Comparison of ENCODE assay signal across 8 cellular contexts in the genomic region with DNA sequence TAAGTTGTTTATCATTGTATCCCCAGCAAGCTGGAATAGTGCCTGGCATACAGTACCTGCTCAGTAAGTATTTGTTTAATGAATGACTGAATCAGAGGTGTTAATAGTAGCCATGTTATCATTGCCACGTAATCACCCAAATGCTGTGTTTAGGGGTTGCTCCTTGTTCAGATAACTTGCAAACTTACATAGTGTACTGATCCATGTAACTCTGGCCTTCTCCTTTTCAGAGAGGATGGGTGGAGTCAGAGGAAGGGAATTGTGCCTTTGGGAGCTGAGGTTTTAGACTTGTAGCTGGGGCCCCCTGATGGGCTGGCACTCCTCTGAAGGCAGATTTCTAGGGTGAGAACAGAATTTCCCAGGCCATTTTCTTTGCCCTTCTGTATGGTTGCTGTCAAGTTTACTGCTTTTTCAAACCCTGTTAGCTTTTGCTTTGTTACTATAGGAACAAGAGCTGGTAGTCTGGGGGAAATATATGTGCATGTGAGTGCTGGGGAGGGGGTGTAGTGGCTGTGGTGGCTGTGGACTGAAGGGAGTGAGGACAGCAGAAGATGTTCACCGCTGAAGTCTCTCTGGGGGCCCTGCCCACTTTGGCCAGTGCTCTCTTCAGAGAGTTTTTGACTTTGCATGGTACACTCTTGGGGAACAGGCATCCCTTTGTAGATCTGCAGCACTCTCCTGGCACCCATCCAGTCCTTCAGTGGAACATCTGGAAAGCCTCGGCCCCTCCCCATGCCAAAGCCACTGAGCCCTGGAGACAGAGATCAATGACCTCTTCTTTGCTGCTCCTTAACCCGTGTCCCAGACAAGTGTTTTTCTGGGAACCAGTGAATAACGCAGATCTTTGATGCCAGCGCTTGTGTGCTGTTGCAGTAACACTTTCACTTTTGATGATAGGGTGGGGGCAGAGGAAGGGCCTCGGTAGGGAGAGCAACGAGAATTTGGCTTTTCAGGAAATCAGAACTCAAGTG.
DNase-seq lines count a peak whose midpoint lies in the region; ATAC-seq and TF ChIP-seq lines count a peak whose summit lies in the region.

No MANE protein-coding gene starts in this region.

- peak; percentile 45 for DNase-seq in activated CD4-positive, alpha-beta T cell treated with anti-CD3 and anti-CD28 coated beads for 36 hours
- no peak for DNase-seq in activated CD4-positive, alpha-beta T cell treated with anti-CD3 and anti-CD28 coated beads for 1 hour
- peak in 9 of 10 donors; percentile 45 to 82 (median 70) for DNase-seq in dorsolateral prefrontal cortex
- DNase-seq in mucosa of descending colon, result peak in 1 of 3 donors; percentile 39
- no peak for DNase-seq in upper lobe of right lung
- DNase-seq in HPDE6-E6E7 (ENCODE audit: extremely low spot score), result no peak
- DNase-seq in cerebellar nuclear complex (lab: John Stamatoyannopoulos, UW), result no peak

- peak overlapping the region; percentile 77 for H3K27ac Mint-ChIP-seq in activated CD4-positive, alpha-beta T cell treated with anti-CD3 and anti-CD28 coated beads for 36 hours

- H3K4me3 Mint-ChIP-seq in activated CD4-positive, alpha-beta T cell treated with anti-CD3 and anti-CD28 coated beads for 36 hours, result peak overlapping the region; percentile 57

- H3K4me1 ChIP-seq in mucosa of descending colon (ENCODE audit: low read depth), result no peaks in the 10 kb centered on the region
- H3K4me1 ChIP-seq in upper lobe of right lung, result peaks cover 22% of the 10 kb centered on the region

- H3K27ac ChIP-seq in dorsolateral prefrontal cortex, result peak overlapping the region in 41 of 59 donors; percentile 0 to 78 (median 41)
- peak overlapping the region; percentile 60 for H3K27ac ChIP-seq in upper lobe of right lung

- H3K27me3 Mint-ChIP-seq in activated CD4-positive, alpha-beta T cell treated with anti-CD3 and anti-CD28 coated beads for 36 hours, result no peaks in the 10 kb centered on the region

- H3K9me3 Mint-ChIP-seq in activated CD4-positive, alpha-beta T cell treated with anti-CD3 and anti-CD28 coated beads for 36 hours (ENCODE audit: low read depth), result no peaks in the 10 kb centered on the region

- H3K36me3 ChIP-seq in mucosa of descending colon (ENCODE audit: low read depth), result no peaks in the 10 kb centered on the region
- no peaks in the 10 kb centered on the region for H3K36me3 ChIP-seq in upper lobe of right lung

- CTCF ChIA-PET in activated CD4-positive, alpha-beta T cell treated with anti-CD3 and anti-CD28 coated beads for 36 hours (lab: Charles Lee), result interaction anchor here (1.1 kb wide), 1 partner anchor 10 kb away, joined by 5 read pairs; no protein-coding TSS in a partner anchor

- intact Hi-C loops in activated CD4-positive, alpha-beta T cell treated with anti-CD3 and anti-CD28 coated beads for 36 hours (cut with DNase I, micrococcal nuclease), result no loop called here
- intact Hi-C loops in dorsolateral prefrontal cortex (cut with DNase I), result loop anchor here in 1 of 2 donors (5.0 kb wide), 1 partner anchor 208 kb away; a partner anchor contains a TSS
- intact Hi-C loops in mucosa of descending colon (cut with DNase I, micrococcal nuclease), result no loop called here
- intact Hi-C loops in upper lobe of right lung (cut with DNase I), result no loop called here

- no peaks in the 10 kb centered on the region for H3K9me3 ChIP-seq in mucosa of descending colon
- H3K9me3 ChIP-seq in upper lobe of right lung, result no peaks in the 10 kb centered on the region

- POLR2A ChIA-PET in activated CD4-positive, alpha-beta T cell treated with anti-CD3 and anti-CD28 coated beads for 36 hours (lab: Charles Lee), result no interaction called here

- H3K4me1 Mint-ChIP-seq in activated CD4-positive, alpha-beta T cell treated with anti-CD3 and anti-CD28 coated beads for 36 hours, result peaks cover 35% of the 10 kb centered on the region

- H3K27me3 ChIP-seq in dorsolateral prefrontal cortex (no peaks in the 10 kb centered on the region), upper lobe of right lung (no peaks in the 10 kb centered on the region)

- ATAC-seq in activated CD4-positive, alpha-beta T cell treated with anti-CD3 and anti-CD28 coated beads for 36 hours, result peak; percentile 63
- ATAC-seq in SK-N-SH treated with all-trans-retinoic acid at 6 μM for 48 hours, result peak; percentile 74
- peak; percentile 57 for ATAC-seq in mucosa of descending colon
- peak; percentile 82 for ATAC-seq in upper lobe of right lung

- no peaks in the 10 kb centered on the region for H3K36me3 Mint-ChIP-seq in activated CD4-positive, alpha-beta T cell treated with anti-CD3 and anti-CD28 coated beads for 36 hours (ENCODE audit: low read depth)

- peak in 1 of 56 donors; percentile 12 for TF ChIP-seq CTCF in dorsolateral prefrontal cortex (IDR thresholded peaks at IDR 0.05 in 54 of 56, conservative IDR thresholded peaks at IDR 0.05 in 2 of 56; ENCODE audit: low read depth in 1 of 56, partially characterized antibody in 56 of 56)
- TF ChIP-seq CTCF in mucosa of descending colon (IDR thresholded peaks at IDR 0.05), result no peak
- TF ChIP-seq CTCF in upper lobe of right lung (IDR thresholded peaks at IDR 0.05), result no peak

- H3K4me3 ChIP-seq in dorsolateral prefrontal cortex (peak overlapping the region; percentile 12 to 64 (median 42)), mucosa of descending colon (no peak overlapping the region), upper lobe of right lung (peak overlapping the region; percentile 36)

TF ChIP-seq in SK-N-SH treated with all-trans-retinoic acid at 6 μM for 48 hours, 23 proteins besides CTCF, POLR2A, EP300 and RAD21:
- TF ChIP-seq, protein P1, sequence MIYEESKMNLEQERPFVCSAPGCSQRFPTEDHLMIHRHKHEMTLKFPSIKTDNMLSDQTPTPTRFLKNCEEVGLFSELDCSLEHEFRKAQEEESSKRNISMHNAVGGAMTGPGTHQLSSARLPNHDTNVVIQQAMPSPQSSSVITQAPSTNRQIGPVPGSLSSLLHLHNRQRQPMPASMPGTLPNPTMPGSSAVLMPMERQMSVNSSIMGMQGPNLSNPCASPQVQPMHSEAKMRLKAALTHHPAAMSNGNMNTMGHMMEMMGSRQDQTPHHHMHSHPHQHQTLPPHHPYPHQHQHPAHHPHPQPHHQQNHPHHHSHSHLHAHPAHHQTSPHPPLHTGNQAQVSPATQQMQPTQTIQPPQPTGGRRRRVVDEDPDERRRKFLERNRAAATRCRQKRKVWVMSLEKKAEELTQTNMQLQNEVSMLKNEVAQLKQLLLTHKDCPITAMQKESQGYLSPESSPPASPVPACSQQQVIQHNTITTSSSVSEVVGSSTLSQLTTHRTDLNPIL (CRISPR knock-in tag; IDR thresholded peaks at IDR 0.05; ENCODE audit: low read depth), result no peak
- TF ChIP-seq GLIS3 (CRISPR knock-in tag; IDR thresholded peaks at IDR 0.05) (no peak), ZNF565 (CRISPR knock-in tag; conservative IDR thresholded peaks at IDR 0.05; ENCODE audit: low read depth) (no peak), OSR1 (CRISPR knock-in tag; IDR thresholded peaks at IDR 0.05) (no peak), CSDC2 (CRISPR knock-in tag; IDR thresholded peaks at IDR 0.05) (no peak), TCF4 (CRISPR knock-in tag; IDR thresholded peaks at IDR 0.05; ENCODE audit: borderline replicate concordance) (no peak), SNAI2 (CRISPR knock-in tag; IDR thresholded peaks at IDR 0.05) (no peak), ARNTL (CRISPR knock-in tag; IDR thresholded peaks at IDR 0.05; ENCODE audit: borderline replicate concordance, low read depth) (no peak), ZFP3 (CRISPR knock-in tag; IDR thresholded peaks at IDR 0.05) (no peak), ZC3H10 (CRISPR knock-in tag; IDR thresholded peaks at IDR 0.05) (no peak)
- TF ChIP-seq, protein P2, sequence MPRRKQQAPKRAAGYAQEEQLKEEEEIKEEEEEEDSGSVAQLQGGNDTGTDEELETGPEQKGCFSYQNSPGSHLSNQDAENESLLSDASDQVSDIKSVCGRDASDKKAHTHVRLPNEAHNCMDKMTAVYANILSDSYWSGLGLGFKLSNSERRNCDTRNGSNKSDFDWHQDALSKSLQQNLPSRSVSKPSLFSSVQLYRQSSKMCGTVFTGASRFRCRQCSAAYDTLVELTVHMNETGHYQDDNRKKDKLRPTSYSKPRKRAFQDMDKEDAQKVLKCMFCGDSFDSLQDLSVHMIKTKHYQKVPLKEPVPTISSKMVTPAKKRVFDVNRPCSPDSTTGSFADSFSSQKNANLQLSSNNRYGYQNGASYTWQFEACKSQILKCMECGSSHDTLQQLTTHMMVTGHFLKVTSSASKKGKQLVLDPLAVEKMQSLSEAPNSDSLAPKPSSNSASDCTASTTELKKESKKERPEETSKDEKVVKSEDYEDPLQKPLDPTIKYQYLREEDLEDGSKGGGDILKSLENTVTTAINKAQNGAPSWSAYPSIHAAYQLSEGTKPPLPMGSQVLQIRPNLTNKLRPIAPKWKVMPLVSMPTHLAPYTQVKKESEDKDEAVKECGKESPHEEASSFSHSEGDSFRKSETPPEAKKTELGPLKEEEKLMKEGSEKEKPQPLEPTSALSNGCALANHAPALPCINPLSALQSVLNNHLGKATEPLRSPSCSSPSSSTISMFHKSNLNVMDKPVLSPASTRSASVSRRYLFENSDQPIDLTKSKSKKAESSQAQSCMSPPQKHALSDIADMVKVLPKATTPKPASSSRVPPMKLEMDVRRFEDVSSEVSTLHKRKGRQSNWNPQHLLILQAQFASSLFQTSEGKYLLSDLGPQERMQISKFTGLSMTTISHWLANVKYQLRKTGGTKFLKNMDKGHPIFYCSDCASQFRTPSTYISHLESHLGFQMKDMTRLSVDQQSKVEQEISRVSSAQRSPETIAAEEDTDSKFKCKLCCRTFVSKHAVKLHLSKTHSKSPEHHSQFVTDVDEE (CRISPR knock-in tag; IDR thresholded peaks at IDR 0.05), result no peak

Comparison
In these comparisons a context has a peak if more than half of its experiments do, and no peak if none do; other contexts are left out.
1. DNase-seq: peak in activated CD4-positive, alpha-beta T cell treated with anti-CD3 and anti-CD28 coated beads for 36 hours (single experiment) and dorsolateral prefrontal cortex (9 of 10); none in activated CD4-positive, alpha-beta T cell treated with anti-CD3 and anti-CD28 coated beads for 1 hour (single experiment), upper lobe of right lung (single experiment), HPDE6-E6E7 (single experiment) and cerebellar nuclear complex (0 of 2).
2. Peak in every context shown above with its lines, with median percentiles within 50 percentile points of each other: ATAC-seq.